15 cellular contexts compared by ENCODE assay signal in the genomic region with DNA sequence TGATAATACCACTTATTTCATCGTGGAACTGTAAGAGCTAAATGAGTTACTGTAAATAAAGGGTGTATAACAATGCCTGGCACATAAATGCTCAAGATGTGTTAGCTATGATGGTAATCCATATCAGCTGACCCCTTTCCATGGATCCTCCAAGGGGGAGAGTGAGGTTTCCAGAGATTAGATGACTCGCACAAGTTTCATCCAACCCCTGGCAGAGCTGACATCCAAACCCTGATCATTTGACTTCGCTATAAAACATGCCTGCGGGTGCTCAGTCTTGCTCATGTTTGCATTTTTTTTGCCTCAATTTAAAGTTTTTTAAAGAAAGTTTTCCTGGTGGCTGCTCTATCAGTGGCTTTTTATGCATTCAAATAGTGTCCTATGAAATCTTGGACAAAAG.
DNase-seq lines count a peak whose midpoint lies in the region; ATAC-seq and TF ChIP-seq lines count a peak whose summit lies in the region.
"Had no signal": no experiment of that assay in that cellular context is flagged by ENCODE, and none has a peak within 500 bp of the region (broad histone marks: within the 10 kb centered on the region; RNA-seq: fewer than 3 reads in every experiment).

No MANE protein-coding gene starts in this region.

- H3K4me1 ChIP-seq in right cardiac atrium (ENCODE audit: control insufficient read depth, insufficient read depth, low read length) = peaks cover 2% of the 10 kb centered on the region
- H3K4me1 ChIP-seq: Peyer's patch had no signal

- no peaks in the 10 kb centered on the region for H3K4me1 Mint-ChIP-seq in immature natural killer cell

- H3K9me3 Mint-ChIP-seq in immature natural killer cell = no peaks in the 10 kb centered on the region
- H3K9me3 Mint-ChIP-seq: H9 had no signal

- ATAC-seq in right cardiac atrium (no peak), Right ventricle myocardium inferior (no peak), HG02763 (IDR thresholded peaks at IDR 0.05; ENCODE audit: unreplicated experiment) (no peak)

- H3K9me3 ChIP-seq in right cardiac atrium (ENCODE audit: control insufficient read depth, low read length) (no peaks in the 10 kb centered on the region), MG63 (no peaks in the 10 kb centered on the region)
- H3K9me3 ChIP-seq: Peyer's patch had no signal

- DNase-seq in right cardiac atrium = no peak
- DNase-seq in Right ventricle myocardium inferior (ENCODE audit: missing footprints) = no peak
- peak; percentile 45 for DNase-seq in MG63
- DNase-seq in fibroblast of mammary gland (ENCODE audit: low read depth) = peak; percentile 31
- no peak for DNase-seq in NCI-H510A (lab: John Stamatoyannopoulos, UW)
- DNase-seq in NK-92 treated with Interleukin-12 subunit alpha and Interleukin-12 subunit beta, amount 100 ng/mL, for 24 hours (lab: John Stamatoyannopoulos, UW) = no peak
- no peak for DNase-seq in immature natural killer cell
- DNase-seq: ACHN, H9, NCI-H146, NCI-H2081, NCI-H510A treated with DMSO at 0.1 percent for 48 hours, Peyer's patch, SHP77 had no signal

- H3K27me3 ChIP-seq in right cardiac atrium (ENCODE audit: control insufficient read depth, insufficient read depth) = no peaks in the 10 kb centered on the region
- no peaks in the 10 kb centered on the region for H3K27me3 ChIP-seq in MG63
- H3K27me3 ChIP-seq: Peyer's patch had no signal

- intact Hi-C loops in right cardiac atrium (cut with DNase I) (loop anchor here (10.0 kb wide), 3 partner anchors 205 to 265 kb away; no protein-coding TSS in a partner anchor), Right ventricle myocardium inferior (cut with DNase I) (loop anchor here (2.0 to 5.0 kb wide), 3 partner anchors 61 to 207 kb away; no protein-coding TSS in a partner anchor)

- no peak for TF ChIP-seq CTCF in fibroblast of mammary gland (conservative IDR thresholded peaks at IDR 0.05; ENCODE audit: control insufficient read depth, insufficient read depth, low read depth, low read length)

- 50% methylated on average over 4 of the region's 4 CpGs for WGBS in right cardiac atrium

- H3K27me3 Mint-ChIP-seq in immature natural killer cell (ENCODE audit: low read depth in 3 of 3) = peaks cover 1 to 7% (median 2%) of the 10 kb centered on the region in 3 donors

- no peak overlapping the region for H3K4me3 Mint-ChIP-seq in immature natural killer cell
- H3K4me3 Mint-ChIP-seq: H9 had no signal

- H3K36me3 Mint-ChIP-seq in immature natural killer cell = no peaks in the 10 kb centered on the region

- H3K4me3 ChIP-seq in right cardiac atrium (ENCODE audit: low read length) (no peak overlapping the region), MG63 (no peak overlapping the region), fibroblast of mammary gland (ENCODE audit: control insufficient read depth, low read depth, low read length) (no peak overlapping the region)
- H3K4me3 ChIP-seq: Peyer's patch had no signal

- no peak overlapping the region for H3K27ac Mint-ChIP-seq in immature natural killer cell
- H3K27ac Mint-ChIP-seq: H9 had no signal

- H3K27ac ChIP-seq in right cardiac atrium (ENCODE audit: low read length) = peak overlapping the region; percentile 53
- H3K27ac ChIP-seq: Peyer's patch had no signal

- H3K36me3 ChIP-seq in MG63 = no peaks in the 10 kb centered on the region
- H3K36me3 ChIP-seq: Peyer's patch had no signal

Comparison
In these comparisons a context has a peak if more than half of its experiments do, and no peak if none do; other contexts are left out.
1. DNase-seq: peak in MG63 (single experiment) and fibroblast of mammary gland (single experiment); none in right cardiac atrium (0 of 3), Right ventricle myocardium inferior (single experiment), NCI-H510A (single experiment), NK-92 treated with Interleukin-12 subunit alpha and Interleukin-12 subunit beta, amount 100 ng/mL, for 24 hours (single experiment) and immature natural killer cell (0 of 3).